In the genomic region with DNA sequence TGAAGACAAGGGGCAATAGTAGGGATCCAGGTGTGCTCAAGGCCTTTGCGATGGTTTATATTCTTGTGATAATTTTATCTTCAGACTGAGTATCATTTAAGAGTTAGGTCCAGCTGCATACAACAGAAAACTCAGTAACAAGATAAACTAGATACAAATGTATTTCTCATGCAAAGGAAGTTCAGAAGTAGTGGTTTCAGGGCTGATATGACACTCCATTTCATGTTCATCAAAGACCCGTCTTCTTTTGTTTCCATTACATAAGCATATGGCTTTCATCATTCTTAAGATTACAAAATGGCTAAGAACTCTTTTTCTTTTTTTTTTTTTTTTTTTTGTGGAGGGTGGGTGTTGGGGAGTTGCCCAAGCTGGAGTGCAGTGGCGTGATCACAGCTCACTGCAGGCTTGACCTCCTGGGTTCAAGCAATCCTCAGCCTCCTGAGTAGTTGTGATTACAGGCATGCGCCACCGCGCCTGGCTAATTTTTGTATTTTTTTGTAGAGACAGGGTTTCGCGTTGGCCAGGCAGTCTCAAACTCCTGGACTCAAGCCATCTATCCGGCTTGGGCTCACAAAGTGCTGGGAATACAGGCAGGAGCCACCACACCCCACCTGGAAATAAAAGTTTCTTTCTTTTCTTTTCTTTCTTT, we compare ENCODE assay signal across 15 cellular contexts. TPM values are rescaled to one million over a fixed set of nuclear protein-coding genes. Genes with fewer than 3 reads are reported as not detected.
DNase-seq lines count a peak whose midpoint lies in the region; TF ChIP-seq lines count a peak whose summit lies in the region.
"Had no signal": no experiment of that assay in that cellular context is flagged by ENCODE, and none has a peak within 500 bp of the region (broad histone marks: within the 10 kb centered on the region; RNA-seq: fewer than 3 reads in every experiment).

No MANE protein-coding gene starts in this region.

- H3K9me3 Mint-ChIP-seq in activated T-helper 1 cell treated with anti-CD3 and anti-CD28 coated beads, Interleukin-12 subunit alpha, Interleukin-12 subunit beta, Interleukin-2, Interleukin-4 antibody, amounts not matched to agents 30 ng/mL and 10 ng/mL and 1 ng/mL, durations not matched to agents 14 hours and 24 hours and 36 hours = no peaks in the 10 kb centered on the region
- no peaks in the 10 kb centered on the region for H3K9me3 Mint-ChIP-seq in mesothelial cell of epicardium
- H3K9me3 Mint-ChIP-seq: CD14-positive monocyte, natural killer cell had no signal

- H3K4me1 Mint-ChIP-seq in activated T-helper 1 cell treated with anti-CD3 and anti-CD28 coated beads, Interleukin-12 subunit alpha, Interleukin-12 subunit beta, Interleukin-2, Interleukin-4 antibody, amounts not matched to agents 30 ng/mL and 10 ng/mL and 1 ng/mL, durations not matched to agents 14 hours and 24 hours and 36 hours (ENCODE audit: low read depth) = peaks cover 25% of the 10 kb centered on the region
- peaks cover 16% of the 10 kb centered on the region for H3K4me1 Mint-ChIP-seq in mesothelial cell of epicardium

- intact Hi-C loops in activated T-helper 1 cell treated with anti-CD3 and anti-CD28 coated beads, Interleukin-12 subunit alpha, Interleukin-12 subunit beta, Interleukin-2, Interleukin-4 antibody, amounts not matched to agents 30 ng/mL and 10 ng/mL and 1 ng/mL, durations not matched to agents 14 hours and 24 hours and 36 hours (cut with micrococcal nuclease) = loop anchor here (1.0 kb wide), 1 partner anchor 21 kb away; no protein-coding TSS in a partner anchor

- peak overlapping the region; percentile 47 for H3K27ac Mint-ChIP-seq in activated T-helper 1 cell treated with anti-CD3 and anti-CD28 coated beads, Interleukin-12 subunit alpha, Interleukin-12 subunit beta, Interleukin-2, Interleukin-4 antibody, amounts not matched to agents 30 ng/mL and 10 ng/mL and 1 ng/mL, durations not matched to agents 14 hours and 24 hours and 36 hours
- peak overlapping the region; percentile 28 for H3K27ac Mint-ChIP-seq in mesothelial cell of epicardium

- no peak for TF ChIP-seq CTCF in GM12865 (IDR thresholded peaks at IDR 0.05; ENCODE audit: insufficient read depth, low read depth, low read length, missing control alignments)
- no peak for TF ChIP-seq CTCF in mesothelial cell of epicardium (IDR thresholded peaks at IDR 0.05; ENCODE audit: unreplicated experiment)

- H3K4me3 ChIP-seq in GM12865 (ENCODE audit: low read depth, low read length) = no peak overlapping the region
- H3K4me3 ChIP-seq: right atrium auricular region had no signal

- DNase-seq in SIG-M5 treated with dmso at 0.1 percent for 504 hours (lab: John Stamatoyannopoulos, UW; ENCODE audit: unreplicated experiment) = peak; percentile 39
- DNase-seq in SIG-M5 (lab: John Stamatoyannopoulos, UW) = no peak
- DNase-seq in GM12865 (ENCODE audit: low read depth) = peak; percentile 58
- no peak for DNase-seq in activated T-helper 1 cell treated with anti-CD3 and anti-CD28 coated beads, Interleukin-12 subunit alpha, Interleukin-12 subunit beta, Interleukin-2, Interleukin-4 antibody, amounts not matched to agents 30 ng/mL and 10 ng/mL and 1 ng/mL, durations not matched to agents 14 hours and 24 hours and 36 hours (ENCODE audit: low spot score)
- no peak for DNase-seq in mesothelial cell of epicardium (ENCODE audit: low spot score in 2 of 2, unreplicated experiment in 2 of 2)
- no peak for DNase-seq in AG20443 (ENCODE audit: low spot score)
- DNase-seq in stimulated activated CD4-positive, alpha-beta T cell treated with anti-CD3 and anti-CD28 coated beads, Interleukin-4, amount 100 ng/mL, for 4 hours = no peak
- no peak for DNase-seq in NCI-H2196 (lab: John Stamatoyannopoulos, UW; ENCODE audit: unreplicated experiment)
- DNase-seq: cerebellar nuclear complex; natural killer cell; NCI-H2107; NCI-H82; stimulated activated CD4-positive, alpha-beta T cell treated with anti-CD3 and anti-CD28 coated beads, Interleukin-2, amount 100 ng/mL, for 24 hours had no signal

- peaks cover 10% of the 10 kb centered on the region for H3K27me3 Mint-ChIP-seq in activated T-helper 1 cell treated with anti-CD3 and anti-CD28 coated beads, Interleukin-12 subunit alpha, Interleukin-12 subunit beta, Interleukin-2, Interleukin-4 antibody, amounts not matched to agents 30 ng/mL and 10 ng/mL and 1 ng/mL, durations not matched to agents 14 hours and 24 hours and 36 hours (ENCODE audit: insufficient read depth)
- H3K27me3 Mint-ChIP-seq in mesothelial cell of epicardium (ENCODE audit: low read depth) = no peaks in the 10 kb centered on the region

- H3K4me3 Mint-ChIP-seq in activated T-helper 1 cell treated with anti-CD3 and anti-CD28 coated beads, Interleukin-12 subunit alpha, Interleukin-12 subunit beta, Interleukin-2, Interleukin-4 antibody, amounts not matched to agents 30 ng/mL and 10 ng/mL and 1 ng/mL, durations not matched to agents 14 hours and 24 hours and 36 hours = peak overlapping the region; percentile 22
- H3K4me3 Mint-ChIP-seq in mesothelial cell of epicardium = no peak overlapping the region
- H3K4me3 Mint-ChIP-seq: CD14-positive monocyte had no signal

- no peaks in the 10 kb centered on the region for H3K36me3 Mint-ChIP-seq in activated T-helper 1 cell treated with anti-CD3 and anti-CD28 coated beads, Interleukin-12 subunit alpha, Interleukin-12 subunit beta, Interleukin-2, Interleukin-4 antibody, amounts not matched to agents 30 ng/mL and 10 ng/mL and 1 ng/mL, durations not matched to agents 14 hours and 24 hours and 36 hours (ENCODE audit: low read depth)
- no peaks in the 10 kb centered on the region for H3K36me3 Mint-ChIP-seq in mesothelial cell of epicardium
- H3K36me3 Mint-ChIP-seq: CD14-positive monocyte, natural killer cell had no signal

RNA-seq across cellular contexts. Expression of a gene that starts 22.0 kb away (rescaled TPM):
- total RNA-seq in activated T-helper 1 cell treated with anti-CD3 and anti-CD28 coated beads, Interleukin-12 subunit alpha, Interleukin-12 subunit beta, Interleukin-2, Interleukin-4 antibody, amounts not matched to agents 30 ng/mL and 10 ng/mL and 1 ng/mL, durations not matched to agents 14 hours and 24 hours and 36 hours = 101 TPM in 2 replicates
- total RNA-seq in mesothelial cell of epicardium = 39.3 to 42.5 TPM (median 41.6 TPM) in 3 replicates

RNA-seq across cellular contexts. Expression of a gene that starts 24.5 kb away (rescaled TPM):
- 13.0 and 13.2 TPM in 2 replicates for total RNA-seq in activated T-helper 1 cell treated with anti-CD3 and anti-CD28 coated beads, Interleukin-12 subunit alpha, Interleukin-12 subunit beta, Interleukin-2, Interleukin-4 antibody, amounts not matched to agents 30 ng/mL and 10 ng/mL and 1 ng/mL, durations not matched to agents 14 hours and 24 hours and 36 hours
- 22.2 to 26.5 TPM (median 23.1 TPM) in 3 replicates for total RNA-seq in mesothelial cell of epicardium

Comparison
In these comparisons a context has a peak if more than half of its experiments do, and no peak if none do; other contexts are left out.
1. DNase-seq: peak in SIG-M5 treated with dmso at 0.1 percent for 504 hours (single experiment) and GM12865 (single experiment); none in SIG-M5 (single experiment), activated T-helper 1 cell treated with anti-CD3 and anti-CD28 coated beads, Interleukin-12 subunit alpha, Interleukin-12 subunit beta, Interleukin-2, Interleukin-4 antibody, amounts not matched to agents 30 ng/mL and 10 ng/mL and 1 ng/mL, durations not matched to agents 14 hours and 24 hours and 36 hours (single experiment), mesothelial cell of epicardium (0 of 2), AG20443 (single experiment), stimulated activated CD4-positive, alpha-beta T cell treated with anti-CD3 and anti-CD28 coated beads, Interleukin-4, amount 100 ng/mL, for 4 hours (0 of 2) and NCI-H2196 (single experiment).